9 cellular contexts compared by ENCODE assay signal in genomic region chr12:132218915-132219314, GRCh38.
DNase-seq lines count a peak whose midpoint lies in the region; ATAC-seq and TF ChIP-seq lines count a peak whose summit lies in the region.
"Had no signal": no experiment of that assay in that cellular context is flagged by ENCODE, and none has a peak within 500 bp of the region (broad histone marks: within the 10 kb centered on the region; RNA-seq: fewer than 3 reads in every experiment).

No MANE protein-coding gene starts in this region.

- peaks cover 7% of the 10 kb centered on the region for H3K27me3 ChIP-seq in foreskin keratinocyte

- DNase-seq in DMS79 treated with DMSO at 0.1 percent for 48 hours (lab: John Stamatoyannopoulos, UW): peak; percentile 74
- peak; percentile 16 for DNase-seq in M059J (ENCODE audit: low read depth)
- peak; percentile 53 for DNase-seq in activated CD4-positive, alpha-beta T cell treated with anti-CD3 and anti-CD28 coated beads, Interleukin-2, amount 50 U/mL, for 1 hour
- no peak for DNase-seq in foreskin keratinocyte
- peak in 2 of 3 experiments; percentile 15 to 18 for DNase-seq in stimulated activated CD4-positive, alpha-beta T cell treated with anti-CD3 and anti-CD28 coated beads, TNF-alpha, amount 100 ng/mL, for 24 hours (ENCODE audit: low read depth in 3 of 3)
- no peak for DNase-seq in NCI-H2029 treated with DMSO at 0.1 percent for 48 hours (lab: John Stamatoyannopoulos, UW)
- no peak for DNase-seq in mesenteric fat pad (ENCODE audit: low spot score)
- DNase-seq: activated B cell treated with CpG ODN at 0.5 μM for 24 hours had no signal

- peak; percentile 36 for TF ChIP-seq CTCF in foreskin keratinocyte (conservative IDR thresholded peaks at IDR 0.05)

- ATAC-seq in foreskin keratinocyte (no peak), HG02588 (IDR thresholded peaks at IDR 0.05; ENCODE audit: unreplicated experiment) (no peak)

- no peaks in the 10 kb centered on the region for H3K4me1 ChIP-seq in foreskin keratinocyte

- H3K27ac ChIP-seq in foreskin keratinocyte: no peak overlapping the region

Comparison
In these comparisons a context has a peak if more than half of its experiments do, and no peak if none do; other contexts are left out.
1. DNase-seq: peak in DMS79 treated with DMSO at 0.1 percent for 48 hours (single experiment), M059J (single experiment), activated CD4-positive, alpha-beta T cell treated with anti-CD3 and anti-CD28 coated beads, Interleukin-2, amount 50 U/mL, for 1 hour (single experiment) and stimulated activated CD4-positive, alpha-beta T cell treated with anti-CD3 and anti-CD28 coated beads, TNF-alpha, amount 100 ng/mL, for 24 hours (2 of 3); none in foreskin keratinocyte (0 of 2), NCI-H2029 treated with DMSO at 0.1 percent for 48 hours (single experiment) and mesenteric fat pad (single experiment).